ENCODE assay signal across 31 cellular contexts in the genomic region with DNA sequence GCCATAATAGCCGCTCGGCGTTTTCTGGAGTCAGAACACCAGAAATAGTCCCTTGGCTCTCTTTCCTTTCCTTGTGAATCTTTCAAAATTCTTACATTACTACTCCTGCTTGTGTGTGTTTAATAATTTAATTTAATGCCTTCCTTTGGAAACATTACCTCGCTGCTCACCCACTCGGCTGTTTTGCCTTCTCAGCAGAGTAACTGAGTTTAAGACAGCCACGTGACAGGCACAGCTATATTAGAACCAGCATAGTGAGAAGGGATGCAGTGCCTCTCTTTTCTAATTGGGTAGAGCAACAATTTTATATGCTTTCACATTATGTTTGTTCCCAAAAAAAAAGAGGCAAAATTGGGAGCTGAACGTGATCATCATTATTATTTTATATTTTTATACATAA.
DNase-seq lines count a peak whose midpoint lies in the region; ATAC-seq, FAIRE-seq and TF ChIP-seq lines count a peak whose summit lies in the region.
"Had no signal": no experiment of that assay in that cellular context is flagged by ENCODE, and none has a peak within 500 bp of the region (broad histone marks: within the 10 kb centered on the region; RNA-seq: fewer than 3 reads in every experiment).

No MANE protein-coding gene starts in this region.

- no peak overlapping the region for H2AFZ ChIP-seq in GM12878 (ENCODE audit: control insufficient read depth, low read depth, low read length)
- H2AFZ ChIP-seq: GM23338, hepatocyte had no signal

- 77 to 87% (median 83%) methylated on average over 7 of the region's 7 CpGs for WGBS in heart left ventricle, 4 donors
- 91% methylated on average over 7 of the region's 7 CpGs for WGBS in GM12878 (ENCODE audit: insufficient coverage, insufficient replicate concordance, low lambda C conversion rate, missing lambda C conversion rate)

- H3K79me2 ChIP-seq in GM12878 (ENCODE audit: control insufficient read depth, insufficient read depth, low read length) = peaks cover 84% of the 10 kb centered on the region

- no peak for DNase-seq in heart left ventricle
- DNase-seq in cardiac septum (ENCODE audit: low spot score) = no peak
- no peak for DNase-seq in GM12878 (ENCODE audit: low read depth, low spot score)
- no peak for DNase-seq in osteocyte (ENCODE audit: extremely low spot score, unreplicated experiment)
- DNase-seq in uterus = peak in 1 of 2 donors; percentile 46
- DNase-seq in CD8-positive, alpha-beta T cell = no peak
- no peak for DNase-seq in DMS53 (lab: John Stamatoyannopoulos, UW)
- no peak for DNase-seq in activated T-cell treated with anti-CD3 and anti-CD28 coated beads, Interleukin-2, amount 50 U/mL, for 4 hours
- DNase-seq: 8988T; activated CD4-positive, alpha-beta T cell treated with anti-CD3 and anti-CD28 coated beads, Interleukin-2, amount 50 U/mL, for 4 hours; activated CD4-positive, CD25-positive, alpha-beta regulatory T cell; activated naive CD4-positive, alpha-beta T cell treated with anti-CD3 and anti-CD28 coated beads for 36 hours; adrenal gland; CD4-positive, alpha-beta T cell; colonic mucosa; effector memory CD8-positive, alpha-beta T cell; erythroblast; foreskin fibroblast; mesendoderm; NCI-H510A; occipital lobe; PC-3; SHP77; stimulated activated CD4-positive, alpha-beta T cell treated with anti-CD3 and anti-CD28 coated beads, Interleukin-1b, Interleukin-23, amount 100 ng/mL, for 48 hours; stimulated activated CD8-positive, alpha-beta memory T cell treated with anti-CD3 and anti-CD28 coated beads, Interleukin-4, amount 100 ng/mL, for 48 hours; T-helper 9 cell had no signal

- H3K9me3 Mint-ChIP-seq in osteocyte (ENCODE audit: unreplicated experiment) = no peaks in the 10 kb centered on the region
- H3K9me3 Mint-ChIP-seq in CD8-positive, alpha-beta T cell = no peaks in the 10 kb centered on the region
- no peaks in the 10 kb centered on the region for H3K9me3 Mint-ChIP-seq in activated T-cell treated with anti-CD3 and anti-CD28 coated beads, Interleukin-2, amount 50 U/mL, for 4 hours
- H3K9me3 Mint-ChIP-seq: activated naive CD4-positive, alpha-beta T cell treated with anti-CD3 and anti-CD28 coated beads for 36 hours; CD4-positive, alpha-beta T cell; effector memory CD8-positive, alpha-beta T cell; GM23338 had no signal

- SMC1A ChIA-PET in GM12878 (lab: Charles Lee; ENCODE audit: uncharacterized antibody, unreplicated experiment) = interaction anchor here (0.7 to 39.9 kb wide), 10 partner anchors 2 to 253 kb away, joined by 3 to 1116 read pairs (median 92); no protein-coding TSS in a partner anchor

- peak overlapping the region; percentile 67 for H3K27ac Mint-ChIP-seq in osteocyte (ENCODE audit: unreplicated experiment)
- no peak overlapping the region for H3K27ac Mint-ChIP-seq in CD8-positive, alpha-beta T cell
- H3K27ac Mint-ChIP-seq: activated naive CD4-positive, alpha-beta T cell treated with anti-CD3 and anti-CD28 coated beads for 36 hours; CD4-positive, alpha-beta T cell; effector memory CD8-positive, alpha-beta T cell; GM23338 had no signal

- H3K4me1 ChIP-seq in heart left ventricle (peaks cover 5 to 94% (median 69%) of the 10 kb centered on the region in 12 donors), GM12878 (ENCODE audit: control insufficient read depth, insufficient read depth, low read length) (peaks cover 68% of the 10 kb centered on the region), uterus (peaks cover 0 to 13% of the 10 kb centered on the region in 2 donors)
- H3K4me1 ChIP-seq in CD8-positive, alpha-beta T cell (ENCODE audit: insufficient read depth, low read length) = peaks cover 3% of the 10 kb centered on the region

- in situ Hi-C loops in GM12878 (cut with MboI) = no loop called here

- no peak for FAIRE-seq in GM12878 (lab: Jason Lieb, UNC)
- FAIRE-seq: HepG2 had no signal

- peaks cover 67% of the 10 kb centered on the region for H3K4me1 Mint-ChIP-seq in osteocyte (ENCODE audit: unreplicated experiment)
- peaks cover 16% of the 10 kb centered on the region for H3K4me1 Mint-ChIP-seq in CD8-positive, alpha-beta T cell (ENCODE audit: low read depth)
- H3K4me1 Mint-ChIP-seq in activated T-cell treated with anti-CD3 and anti-CD28 coated beads, Interleukin-2, amount 50 U/mL, for 4 hours (ENCODE audit: low read depth) = peaks cover 28% of the 10 kb centered on the region

- CTCF ChIA-PET in GM12878 (lab: Yijun Ruan, JAX) = interaction anchor here (1.1 to 7.6 kb wide), 6 partner anchors 7 to 275 kb away, joined by 5 to 46 read pairs (median 16); no protein-coding TSS in a partner anchor
- CTCF ChIA-PET in CD8-positive, alpha-beta T cell (lab: Charles Lee) = no interaction called here

- TF ChIP-seq EP300 in GM12878 (IDR thresholded peaks at IDR 0.05; ENCODE audit: borderline replicate concordance in 1 of 2, control insufficient read depth in 1 of 2, low read depth in 2 of 2, low read length in 2 of 2) = no peak

- RAD21 ChIA-PET in GM12878 (lab: Charles Lee; ENCODE audit: unreplicated experiment) = interaction anchor here (0.9 to 21.4 kb wide), 9 partner anchors 10 to 276 kb away, joined by 3 to 497 read pairs (median 24); no protein-coding TSS in a partner anchor

- no peak overlapping the region for H3K4me2 ChIP-seq in GM12878 (ENCODE audit: control insufficient read depth, insufficient read depth)
- H3K4me2 ChIP-seq: GM23338, hepatocyte had no signal

- peaks cover 0 to 40% (median 7%) of the 10 kb centered on the region in 9 donors for H3K36me3 ChIP-seq in heart left ventricle
- H3K36me3 ChIP-seq in GM12878 (ENCODE audit: control insufficient read depth in 2 of 2, insufficient read depth in 2 of 2, low read length in 1 of 2) = peaks cover 18 to 47% of the 10 kb centered on the region in 2 experiments
- no peaks in the 10 kb centered on the region for H3K36me3 ChIP-seq in uterus
- no peaks in the 10 kb centered on the region for H3K36me3 ChIP-seq in CD8-positive, alpha-beta T cell (ENCODE audit: insufficient read depth, low read length)
- H3K36me3 ChIP-seq: breast epithelium, colonic mucosa had no signal

- H3K9me3 ChIP-seq in heart left ventricle (no peaks in the 10 kb centered on the region), GM12878 (replicated peaks; ENCODE audit: control insufficient read depth, insufficient read depth, low read length) (no peaks in the 10 kb centered on the region), uterus (no peaks in the 10 kb centered on the region)
- H3K9me3 ChIP-seq in CD8-positive, alpha-beta T cell (ENCODE audit: low read length) = no peaks in the 10 kb centered on the region
- H3K9me3 ChIP-seq: adrenal gland, breast epithelium, colonic mucosa had no signal

- POLR2A ChIA-PET in GM12878 (lab: Charles Lee) = interaction anchor here (0.6 to 10.8 kb wide), 8 partner anchors 6 to 602 kb away, joined by 3 to 144 read pairs (median 8); no protein-coding TSS in a partner anchor
- POLR2A ChIA-PET in CD8-positive, alpha-beta T cell (lab: Charles Lee) = interaction anchor here (0.6 kb wide), 1 partner anchor 11 kb away, joined by 3 read pairs; no protein-coding TSS in a partner anchor

- H3K4me3 Mint-ChIP-seq in osteocyte (ENCODE audit: unreplicated experiment) = no peak overlapping the region
- no peak overlapping the region for H3K4me3 Mint-ChIP-seq in CD8-positive, alpha-beta T cell
- H3K4me3 Mint-ChIP-seq in activated T-cell treated with anti-CD3 and anti-CD28 coated beads, Interleukin-2, amount 50 U/mL, for 4 hours = no peak overlapping the region
- H3K4me3 Mint-ChIP-seq: activated naive CD4-positive, alpha-beta T cell treated with anti-CD3 and anti-CD28 coated beads for 36 hours; CD4-positive, alpha-beta T cell; effector memory CD8-positive, alpha-beta T cell; GM23338 had no signal

- TF ChIP-seq RAD21 in GM12878 (IDR thresholded peaks at IDR 0.05; ENCODE audit: insufficient read depth, low read depth, low read length) = no peak

- H4K20me1 ChIP-seq in GM12878 (ENCODE audit: control insufficient read depth, insufficient read depth) = no peaks in the 10 kb centered on the region

- no TSS peak for BruUV-seq in GM12878 (replicated peaks; lab: Mats Ljungman, UMichigan)

- intact Hi-C loops in heart left ventricle (cut with DNase I) (loop anchor here in 8 of 10 donors (5.0 to 10.0 kb wide), 5 partner anchors 52 to 108 kb away; no protein-coding TSS in a partner anchor), cardiac septum (cut with DNase I) (loop anchor here (5.0 kb wide), 1 partner anchor 105 kb away; no protein-coding TSS in a partner anchor), GM12878 (cut with micrococcal nuclease; ENCODE audit: unreplicated experiment) (no loop called here), uterus (cut with DNase I; ENCODE audit: low total_unique reads) (no loop called here)
- intact Hi-C loops in CD8-positive, alpha-beta T cell (cut with DNase I, micrococcal nuclease) = no loop called here

- TF ChIP-seq POLR2A in heart left ventricle (IDR thresholded peaks at IDR 0.05) (no peak), GM12878 (IDR thresholded peaks at IDR 0.05; ENCODE audit: low read depth, low read length) (no peak), uterus (IDR thresholded peaks at IDR 0.05) (no peak)

- no peak overlapping the region for H3K9ac ChIP-seq in GM12878 (ENCODE audit: control insufficient read depth, insufficient read depth, low read length)

- H3K27me3 Mint-ChIP-seq in osteocyte (ENCODE audit: unreplicated experiment) = no peaks in the 10 kb centered on the region
- no peaks in the 10 kb centered on the region for H3K27me3 Mint-ChIP-seq in CD8-positive, alpha-beta T cell (ENCODE audit: low read depth)
- no peaks in the 10 kb centered on the region for H3K27me3 Mint-ChIP-seq in activated T-cell treated with anti-CD3 and anti-CD28 coated beads, Interleukin-2, amount 50 U/mL, for 4 hours (ENCODE audit: low read depth)
- H3K27me3 Mint-ChIP-seq: CD4-positive, alpha-beta T cell; effector memory CD8-positive, alpha-beta T cell had no signal

- ATAC-seq in heart left ventricle = no peak
- ATAC-seq in GM12878 = no peak
- no peak for ATAC-seq in CD8-positive, alpha-beta T cell
- no peak for ATAC-seq in activated T-cell treated with anti-CD3 and anti-CD28 coated beads, Interleukin-2, amount 50 U/mL, for 4 hours
- ATAC-seq: effector memory CD8-positive, alpha-beta T cell; HepG2; PC-3 had no signal

- no peaks in the 10 kb centered on the region for H3K27me3 ChIP-seq in heart left ventricle
- H3K27me3 ChIP-seq in GM12878 (replicated peaks in 1 of 2; ENCODE audit: control insufficient read depth in 2 of 2, insufficient read depth in 2 of 2, low read length in 1 of 2) = no peaks in the 10 kb centered on the region
- H3K27me3 ChIP-seq in uterus = no peaks in the 10 kb centered on the region
- H3K27me3 ChIP-seq in CD8-positive, alpha-beta T cell (ENCODE audit: insufficient read depth, low read length) = no peaks in the 10 kb centered on the region
- H3K27me3 ChIP-seq: adrenal gland, breast epithelium, colonic mucosa, hepatocyte had no signal

- H3K36me3 Mint-ChIP-seq in osteocyte (ENCODE audit: unreplicated experiment) = peaks cover 7% of the 10 kb centered on the region
- peaks cover 42% of the 10 kb centered on the region for H3K36me3 Mint-ChIP-seq in CD8-positive, alpha-beta T cell
- peaks cover 43% of the 10 kb centered on the region for H3K36me3 Mint-ChIP-seq in activated T-cell treated with anti-CD3 and anti-CD28 coated beads, Interleukin-2, amount 50 U/mL, for 4 hours (ENCODE audit: insufficient read depth)

- TF ChIP-seq CTCF in heart left ventricle (IDR thresholded peaks at IDR 0.05) (no peak), GM12878 (IDR thresholded peaks at IDR 0.05 in 2 of 3, conservative IDR thresholded peaks at IDR 0.05 in 1 of 3; ENCODE audit: control insufficient read depth in 2 of 3, extremely low read depth in 1 of 3, insufficient read depth in 1 of 3, low read depth in 3 of 3, low read length in 3 of 3) (no peak), osteocyte (IDR thresholded peaks at IDR 0.05) (no peak), uterus (IDR thresholded peaks at IDR 0.05) (no peak)
- TF ChIP-seq CTCF in CD8-positive, alpha-beta T cell (IDR thresholded peaks at IDR 0.05) = no peak

- no peak overlapping the region for H3K4me3 ChIP-seq in heart left ventricle
- H3K4me3 ChIP-seq in GM12878 = no peak overlapping the region
- H3K4me3 ChIP-seq in uterus = no peak overlapping the region
- no peak overlapping the region for H3K4me3 ChIP-seq in CD8-positive, alpha-beta T cell (ENCODE audit: low read depth, low read length)
- H3K4me3 ChIP-seq: adrenal gland, breast epithelium, colonic mucosa, GM23338, hepatocyte, smooth muscle cell had no signal

- H3K27ac ChIP-seq in heart left ventricle (peak overlapping the region in 7 of 12 donors; percentile 81 to 89 (median 88)), GM12878 (ENCODE audit: control insufficient read depth, insufficient read depth) (peak overlapping the region; percentile 100; the same call in 1 of the 2 replicates), uterus (peak overlapping the region; percentile 80 to 88)
- H3K27ac ChIP-seq in CD8-positive, alpha-beta T cell (ENCODE audit: low read depth, low read length) = no peak overlapping the region
- H3K27ac ChIP-seq: hepatocyte had no signal

Comparison
In these comparisons a context has a peak if more than half of its experiments do, and no peak if none do; other contexts are left out.
1. intact Hi-C loops: an anchor here in heart left ventricle (5.0 to 10.0 kb wide) and cardiac septum (5.0 kb wide); none called in GM12878, uterus and CD8-positive, alpha-beta T cell.